Comparison of ENCODE assay signal across 13 cellular contexts in the genomic region with DNA sequence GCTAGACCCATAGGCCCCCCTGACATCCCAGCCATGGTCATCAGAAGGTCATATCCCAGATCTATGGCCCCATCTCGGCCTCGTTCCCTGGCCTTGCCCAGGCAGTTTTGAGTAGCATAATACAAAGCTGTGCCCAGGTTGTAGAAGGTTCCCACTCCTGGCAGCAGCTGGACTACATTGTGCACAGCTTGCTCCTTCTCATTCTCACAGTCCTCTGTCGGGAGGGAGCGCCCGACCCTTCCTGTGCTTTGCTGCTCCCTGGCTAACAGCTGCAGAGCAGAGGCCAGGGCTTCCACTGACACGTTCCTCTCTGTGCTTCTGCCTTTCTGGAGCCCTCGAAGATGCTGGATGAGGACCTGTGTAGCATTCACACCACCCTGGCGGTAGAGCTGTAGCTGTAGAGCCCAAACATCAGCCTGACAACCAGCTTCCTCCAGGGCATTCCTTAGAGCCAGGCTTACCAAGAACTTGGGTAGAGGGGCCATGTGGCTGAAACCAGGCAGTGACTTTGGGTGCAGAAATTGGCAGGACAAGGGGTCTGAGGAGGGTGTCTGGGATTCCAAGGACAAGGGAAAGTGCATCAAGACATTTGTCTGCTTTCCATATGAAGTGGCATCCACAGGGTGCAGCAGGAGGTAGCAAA. TPM values are rescaled to one million over a fixed set of nuclear protein-coding genes. Genes with fewer than 3 reads are reported as not detected.
A peak's percentile ranks its signal among the peaks of the same experiment; 100 is the strongest.
DNase-seq lines count a peak whose midpoint lies in the region; ATAC-seq and TF ChIP-seq lines count a peak whose summit lies in the region.
"Had no signal": no experiment of that assay in that cellular context is flagged by ENCODE, and none has a peak within 500 bp of the region (broad histone marks: within the 10 kb centered on the region; RNA-seq: fewer than 3 reads in every experiment).

No MANE protein-coding gene starts in this region.

- peak overlapping the region in 9 of 11 experiments; percentile 1 to 91 (median 83); a peak in 11 of 22 replicates for H3K4me2 ChIP-seq in BLaER1 treated with 17β-estradiol and CSF1 and Interleukin-3, amounts not matched to agents 10 nM and 100 nM
- H3K4me2 ChIP-seq in MM.1S (ENCODE audit: low read depth, low read length) = no peak overlapping the region

- no peak overlapping the region; a peak in 2 of 22 replicates for H3K9ac ChIP-seq in BLaER1 treated with 17β-estradiol and CSF1 and Interleukin-3, amounts not matched to agents 10 nM and 100 nM
- H3K9ac ChIP-seq in MM.1S (ENCODE audit: low read length) = no peak overlapping the region

- no peak for DNase-seq in Calu3
- no peak for DNase-seq in activated CD8-positive, alpha-beta T cell treated with anti-CD3 and anti-CD28 coated beads, Interleukin-2, amount 10 ng/mL, durations not matched to agents 7 days and 5 days
- DNase-seq in memory B cell (ENCODE audit: low spot score in 2 of 2) = no peak
- no peak for DNase-seq in midbrain (lab: John Stamatoyannopoulos, UW)
- DNase-seq in MM.1S = no peak
- DNase-seq: esophagus squamous epithelium, Kasumi-1, NCI-H2171 treated with DMSO at 0.1 percent for 48 hours, thyroid gland had no signal

- POLR2A ChIA-PET in activated CD8-positive, alpha-beta T cell treated with anti-CD3 and anti-CD28 coated beads, Interleukin-2, amount 10 ng/mL, durations not matched to agents 7 days and 5 days (lab: Charles Lee) = interaction anchor here (1.8 to 5.0 kb wide), 5 partner anchors 15 to 108 kb away, joined by 11 to 60 read pairs (median 30); a partner anchor contains a TSS

- no peaks in the 10 kb centered on the region for H3K27me3 Mint-ChIP-seq in Calu3 (ENCODE audit: unreplicated experiment)
- no peaks in the 10 kb centered on the region for H3K27me3 Mint-ChIP-seq in activated CD8-positive, alpha-beta T cell treated with anti-CD3 and anti-CD28 coated beads, Interleukin-2, amount 10 ng/mL, durations not matched to agents 7 days and 5 days (ENCODE audit: low read depth)
- no peaks in the 10 kb centered on the region for H3K27me3 Mint-ChIP-seq in memory B cell

- ATAC-seq in activated CD8-positive, alpha-beta T cell treated with anti-CD3 and anti-CD28 coated beads, Interleukin-2, amount 10 ng/mL, durations not matched to agents 7 days and 5 days = no peak
- ATAC-seq in memory B cell (ENCODE audit: low read depth) = no peak
- ATAC-seq in HG02852 (IDR thresholded peaks at IDR 0.05; ENCODE audit: unreplicated experiment) = no peak
- no peak for ATAC-seq in HG03175 (IDR thresholded peaks at IDR 0.05; ENCODE audit: unreplicated experiment)

- peaks cover 0 to 22% (median 0%) of the 10 kb centered on the region in 11 experiments; a peak in 2 of 22 replicates for H4K20me1 ChIP-seq in BLaER1 treated with 17β-estradiol and CSF1 and Interleukin-3, amounts not matched to agents 10 nM and 100 nM
- no peaks in the 10 kb centered on the region for H4K20me1 ChIP-seq in MM.1S (ENCODE audit: insufficient read depth, low read length)

- H3K36me3 ChIP-seq in BLaER1 treated with 17β-estradiol and CSF1 and Interleukin-3, amounts not matched to agents 10 nM and 100 nM = peaks cover 0 to 13% (median under 1%) of the 10 kb centered on the region in 11 experiments; a peak in 9 of 22 replicates
- H3K36me3 ChIP-seq in MM.1S (replicated peaks; ENCODE audit: insufficient read depth, low read length) = no peaks in the 10 kb centered on the region

- peaks cover 22% of the 10 kb centered on the region for H3F3A ChIP-seq in MM.1S (ENCODE audit: insufficient read depth, low read length)

- no peak overlapping the region for H3K4me3 ChIP-seq in BLaER1 treated with 17β-estradiol and CSF1 and Interleukin-3, amounts not matched to agents 10 nM and 100 nM
- H3K4me3 ChIP-seq in MM.1S (ENCODE audit: low read length) = no peak overlapping the region

- H3K79me2 ChIP-seq in MM.1S (ENCODE audit: low read length) = peaks cover 28% of the 10 kb centered on the region

- CTCF ChIA-PET in Calu3 (lab: Charles Lee) = no interaction called here
- CTCF ChIA-PET in activated CD8-positive, alpha-beta T cell treated with anti-CD3 and anti-CD28 coated beads, Interleukin-2, amount 10 ng/mL, durations not matched to agents 7 days and 5 days (lab: Charles Lee) = interaction anchor here (0.9 to 5.4 kb wide), 5 partner anchors 15 to 623 kb away, joined by 3 to 62 read pairs (median 5); a partner anchor contains a TSS

- no peaks in the 10 kb centered on the region for H3K9me2 ChIP-seq in MM.1S (replicated peaks; ENCODE audit: insufficient read depth, low read length)

- TF ChIP-seq CTCF in Calu3 (IDR thresholded peaks at IDR 0.05; ENCODE audit: unreplicated experiment) = no peak
- no peak for TF ChIP-seq CTCF in MM.1S (IDR thresholded peaks at IDR 0.05; ENCODE audit: low read length)

- H3K27ac Mint-ChIP-seq in Calu3 (ENCODE audit: unreplicated experiment) (peak overlapping the region; percentile 63), memory B cell (peak overlapping the region; percentile 82)
- H3K27ac Mint-ChIP-seq in activated CD8-positive, alpha-beta T cell treated with anti-CD3 and anti-CD28 coated beads, Interleukin-2, amount 10 ng/mL, durations not matched to agents 7 days and 5 days = peak overlapping the region; percentile 97

- peak overlapping the region in 2 of 11 experiments; percentile 84 to 93; a peak in 4 of 22 replicates for H3K27ac ChIP-seq in BLaER1 treated with 17β-estradiol and CSF1 and Interleukin-3, amounts not matched to agents 10 nM and 100 nM
- H3K27ac ChIP-seq in MM.1S (ENCODE audit: low read length) = no peak overlapping the region

- intact Hi-C loops in Calu3 (cut with micrococcal nuclease; ENCODE audit: unreplicated experiment) = loop anchor here (10.0 kb wide), 1 partner anchor 103 kb away; a partner anchor contains a TSS

- no peaks in the 10 kb centered on the region for H3K9me3 ChIP-seq in BLaER1 treated with 17β-estradiol and CSF1 and Interleukin-3, amounts not matched to agents 10 nM and 100 nM (replicated peaks in 1 of 11)
- H3K9me3 ChIP-seq in MM.1S (replicated peaks; ENCODE audit: insufficient read depth, low read length) = no peaks in the 10 kb centered on the region
- H3K9me3 ChIP-seq: esophagus squamous epithelium, thyroid gland had no signal

- H3K36me3 Mint-ChIP-seq in Calu3 (ENCODE audit: insufficient read depth, unreplicated experiment) (peaks cover 30% of the 10 kb centered on the region), memory B cell (no peaks in the 10 kb centered on the region)
- peaks cover 18% of the 10 kb centered on the region for H3K36me3 Mint-ChIP-seq in activated CD8-positive, alpha-beta T cell treated with anti-CD3 and anti-CD28 coated beads, Interleukin-2, amount 10 ng/mL, durations not matched to agents 7 days and 5 days (ENCODE audit: low read depth)

- H3K9me3 Mint-ChIP-seq in Calu3 (ENCODE audit: low read depth, unreplicated experiment) (no peaks in the 10 kb centered on the region), memory B cell (no peaks in the 10 kb centered on the region)
- no peaks in the 10 kb centered on the region for H3K9me3 Mint-ChIP-seq in activated CD8-positive, alpha-beta T cell treated with anti-CD3 and anti-CD28 coated beads, Interleukin-2, amount 10 ng/mL, durations not matched to agents 7 days and 5 days (ENCODE audit: insufficient read depth)

- peaks cover 26 to 44% (median 31%) of the 10 kb centered on the region in 10 experiments for H3K4me1 ChIP-seq in BLaER1 treated with 17β-estradiol and CSF1 and Interleukin-3, amounts not matched to agents 10 nM and 100 nM
- peaks cover 4% of the 10 kb centered on the region; the same call in 1 of the 2 replicates for H3K4me1 ChIP-seq in MM.1S (ENCODE audit: low read length)

- no peaks in the 10 kb centered on the region for H3K27me3 ChIP-seq in BLaER1 treated with 17β-estradiol and CSF1 and Interleukin-3, amounts not matched to agents 10 nM and 100 nM
- H3K27me3 ChIP-seq in MM.1S (replicated peaks; ENCODE audit: insufficient read depth, low read length) = no peaks in the 10 kb centered on the region
- H3K27me3 ChIP-seq: esophagus squamous epithelium, thyroid gland had no signal

- H2AFZ ChIP-seq in MM.1S (ENCODE audit: low read length) = no peak overlapping the region

- H3K4me3 Mint-ChIP-seq in Calu3 (ENCODE audit: low read depth, unreplicated experiment) = peak overlapping the region; percentile 89
- peak overlapping the region; percentile 93 for H3K4me3 Mint-ChIP-seq in activated CD8-positive, alpha-beta T cell treated with anti-CD3 and anti-CD28 coated beads, Interleukin-2, amount 10 ng/mL, durations not matched to agents 7 days and 5 days
- H3K4me3 Mint-ChIP-seq in memory B cell = peak overlapping the region; percentile 96

- H3K4me1 Mint-ChIP-seq in Calu3 (ENCODE audit: low read depth, unreplicated experiment) (peaks cover 8% of the 10 kb centered on the region), memory B cell (peaks cover 18% of the 10 kb centered on the region)
- H3K4me1 Mint-ChIP-seq in activated CD8-positive, alpha-beta T cell treated with anti-CD3 and anti-CD28 coated beads, Interleukin-2, amount 10 ng/mL, durations not matched to agents 7 days and 5 days (ENCODE audit: low read depth) = peaks cover 20% of the 10 kb centered on the region

- BruUV-seq in Calu3 (replicated peaks; lab: Mats Ljungman, UMichigan) = no TSS peak

RNA-seq across cellular contexts. Expression of a gene that starts 1.0 kb away (rescaled TPM):
- total RNA-seq in Calu3 (2022) = not detected in 2 replicates
- total RNA-seq in activated CD8-positive, alpha-beta T cell treated with anti-CD3 and anti-CD28 coated beads, Interleukin-2, amount 10 ng/mL, durations not matched to agents 7 days and 5 days = not detected
- total RNA-seq: esophagus squamous epithelium, mononuclear cell, thyroid gland had no signal

RNA-seq across cellular contexts. Expression of a gene that starts 1.7 kb away (rescaled TPM):
- total RNA-seq in Calu3 (2022) = 127 and 214 TPM in 2 replicates
- total RNA-seq in activated CD8-positive, alpha-beta T cell treated with anti-CD3 and anti-CD28 coated beads, Interleukin-2, amount 10 ng/mL, durations not matched to agents 7 days and 5 days = 100 to 1,000 TPM; 193 to 194 TPM

RNA-seq across cellular contexts. Expression of a gene that starts 22.9 kb away (rescaled TPM):
- total RNA-seq in Calu3 (2022) = 1.8 and 2.9 TPM in 2 replicates
- 1 to 10 TPM; 3.5 to 3.7 TPM for total RNA-seq in activated CD8-positive, alpha-beta T cell treated with anti-CD3 and anti-CD28 coated beads, Interleukin-2, amount 10 ng/mL, durations not matched to agents 7 days and 5 days

RNA-seq across cellular contexts. Expression of a gene that starts 27.8 kb away (rescaled TPM):
- 53.5 and 72.5 TPM in 2 replicates for total RNA-seq in Calu3 (2022)
- total RNA-seq in activated CD8-positive, alpha-beta T cell treated with anti-CD3 and anti-CD28 coated beads, Interleukin-2, amount 10 ng/mL, durations not matched to agents 7 days and 5 days = 10 to 100 TPM; 61.8 to 63.7 TPM

RNA-seq across cellular contexts. Expression of a gene that starts 45.8 kb away (rescaled TPM):
- total RNA-seq in Calu3 (2022) = 228 and 236 TPM in 2 replicates
- total RNA-seq in activated CD8-positive, alpha-beta T cell treated with anti-CD3 and anti-CD28 coated beads, Interleukin-2, amount 10 ng/mL, durations not matched to agents 7 days and 5 days = 100 to 1,000 TPM; 112 to 113 TPM
